10 cellular contexts compared by ENCODE assay signal in the genomic region with DNA sequence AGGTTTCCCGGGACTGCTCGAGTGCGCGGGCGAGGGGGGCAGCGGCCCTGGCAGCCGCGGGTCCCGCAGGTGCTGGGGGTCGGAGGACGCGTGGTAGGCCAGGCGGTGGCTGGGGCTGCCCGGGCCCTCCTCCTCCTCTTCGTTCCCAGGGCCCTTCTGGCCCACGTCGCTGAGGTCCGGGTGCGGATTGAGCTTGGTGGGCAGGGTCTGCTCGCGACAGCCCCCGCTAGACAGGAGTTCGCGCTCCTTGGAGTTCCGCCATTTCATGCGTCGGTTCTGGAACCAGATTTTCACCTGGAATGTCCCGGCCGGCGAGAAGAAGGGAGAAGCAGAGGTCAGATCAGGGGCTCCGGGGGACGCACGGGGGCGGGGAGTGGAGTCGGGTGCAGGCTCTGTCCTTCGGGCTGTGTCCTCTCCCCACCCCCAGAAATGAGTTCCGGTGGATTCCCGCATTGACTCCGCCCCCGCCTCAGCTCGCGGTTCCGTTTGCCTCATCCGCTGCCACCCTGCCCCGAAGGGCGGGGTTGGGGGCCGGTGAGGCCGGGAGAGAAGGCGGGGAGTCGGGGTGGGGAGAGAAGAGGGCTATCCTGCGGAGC. TPM values are rescaled to one million over a fixed set of nuclear protein-coding genes. Genes with fewer than 3 reads are reported as not detected.
DNase-seq lines count a peak whose midpoint lies in the region; ATAC-seq and TF ChIP-seq lines count a peak whose summit lies in the region.
"Had no signal": no experiment of that assay in that cellular context is flagged by ENCODE, and none has a peak within 500 bp of the region (broad histone marks: within the 10 kb centered on the region; RNA-seq: fewer than 3 reads in every experiment).

No MANE protein-coding gene starts in this region.

- H3K9me3 ChIP-seq in heart left ventricle (no peaks in the 10 kb centered on the region), sigmoid colon (no peaks in the 10 kb centered on the region)

- no peaks in the 10 kb centered on the region for H3K36me3 ChIP-seq in heart left ventricle
- no peaks in the 10 kb centered on the region for H3K36me3 ChIP-seq in urinary bladder (ENCODE audit: insufficient read depth)
- H3K36me3 ChIP-seq in sigmoid colon = no peaks in the 10 kb centered on the region

- CTCF ChIA-PET in activated naive CD4-positive, alpha-beta T cell treated with anti-CD3 and anti-CD28 coated beads for 36 hours (lab: Charles Lee) = interaction anchor here (1.2 kb wide), 1 partner anchor 25 kb away, joined by 3 read pairs; no protein-coding TSS in a partner anchor

- H3K27ac Mint-ChIP-seq in activated naive CD4-positive, alpha-beta T cell treated with anti-CD3 and anti-CD28 coated beads for 36 hours = no peak overlapping the region
- peak overlapping the region in 2 of 6 donors; percentile 9 to 80 for H3K27ac Mint-ChIP-seq in naive B cell

- H3K27me3 ChIP-seq in heart left ventricle (peaks cover 44 to 97% (median 81%) of the 10 kb centered on the region in 9 donors), sigmoid colon (peaks cover 55 to 81% (median 59%) of the 10 kb centered on the region in 3 donors)

- ATAC-seq in heart left ventricle (peak in 1 of 4 donors; percentile 21), Right ventricle myocardium inferior (no peak), naive B cell (ENCODE audit: low read depth in 2 of 2) (peak; percentile 16 to 44), HG03520 (IDR thresholded peaks at IDR 0.05; ENCODE audit: unreplicated experiment) (no peak)

- H3K4me1 ChIP-seq in heart left ventricle (peaks cover 0 to 21% (median 13%) of the 10 kb centered on the region in 12 donors), urinary bladder (ENCODE audit: insufficient read depth) (no peaks in the 10 kb centered on the region), sigmoid colon (peaks cover 0 to 15% (median 14%) of the 10 kb centered on the region in 4 donors)

- peaks cover 29% of the 10 kb centered on the region for H3K4me1 Mint-ChIP-seq in activated naive CD4-positive, alpha-beta T cell treated with anti-CD3 and anti-CD28 coated beads for 36 hours (ENCODE audit: low read depth)
- peaks cover 16 to 20% (median 19%) of the 10 kb centered on the region in 3 donors for H3K4me1 Mint-ChIP-seq in naive B cell

- H3K9me3 Mint-ChIP-seq in activated naive CD4-positive, alpha-beta T cell treated with anti-CD3 and anti-CD28 coated beads for 36 hours = no peaks in the 10 kb centered on the region
- H3K9me3 Mint-ChIP-seq in naive B cell = peaks cover 4 to 49% (median 22%) of the 10 kb centered on the region in 7 donors

- intact Hi-C loops in heart left ventricle (cut with DNase I) = no loop called here
- intact Hi-C loops in Right ventricle myocardium inferior (cut with DNase I) = no loop called here
- intact Hi-C loops in activated naive CD4-positive, alpha-beta T cell treated with anti-CD3 and anti-CD28 coated beads for 36 hours (cut with micrococcal nuclease) = loop anchor here (1.0 to 10.0 kb wide), 6 partner anchors 24 to 916 kb away; partner anchors contain the start of genes E2F8, NAV2, NELL1 and PRMT3
- intact Hi-C loops in sigmoid colon (cut with DNase I) = no loop called here

- H3K27me3 Mint-ChIP-seq in activated naive CD4-positive, alpha-beta T cell treated with anti-CD3 and anti-CD28 coated beads for 36 hours (ENCODE audit: low read depth) = peaks cover 54% of the 10 kb centered on the region
- peaks cover 62 to 75% (median 68%) of the 10 kb centered on the region in 3 donors for H3K27me3 Mint-ChIP-seq in naive B cell

- TF ChIP-seq POLR2A in heart left ventricle (IDR thresholded peaks at IDR 0.05) = no peak
- no peak for TF ChIP-seq POLR2A in sigmoid colon (IDR thresholded peaks at IDR 0.05)

- TF ChIP-seq CTCF in heart left ventricle (IDR thresholded peaks at IDR 0.05) = no peak
- TF ChIP-seq CTCF in sigmoid colon (IDR thresholded peaks at IDR 0.05) = no peak

- H3K27ac ChIP-seq in heart left ventricle (no peak overlapping the region), urinary bladder (ENCODE audit: low read depth) (no peak overlapping the region), sigmoid colon (no peak overlapping the region)
- H3K27ac ChIP-seq: C4-2B had no signal

- H3K4me3 ChIP-seq in heart left ventricle (peak overlapping the region in 9 of 12 donors; percentile 9 to 41 (median 15)), urinary bladder (ENCODE audit: low read depth, low read length) (peak overlapping the region; percentile 16), sigmoid colon (no peak overlapping the region)

- 2 to 7% (median 3%) methylated on average over 12 to 51 of the region's 51 CpGs for WGBS in heart left ventricle, 4 donors
- 1% methylated on average over 51 of the region's 51 CpGs for WGBS in urinary bladder
- 3 to 4% methylated on average over 51 of the region's 51 CpGs for WGBS in sigmoid colon, 2 donors

- no peaks in the 10 kb centered on the region for H3K36me3 Mint-ChIP-seq in activated naive CD4-positive, alpha-beta T cell treated with anti-CD3 and anti-CD28 coated beads for 36 hours (ENCODE audit: low read depth)
- H3K36me3 Mint-ChIP-seq in naive B cell = peaks cover 6 to 30% of the 10 kb centered on the region in 2 donors

- H3K4me3 Mint-ChIP-seq in activated naive CD4-positive, alpha-beta T cell treated with anti-CD3 and anti-CD28 coated beads for 36 hours = peak overlapping the region; percentile 70
- peak overlapping the region; percentile 69 to 88 (median 76) for H3K4me3 Mint-ChIP-seq in naive B cell

- DNase-seq in heart left ventricle = no peak
- DNase-seq in Right ventricle myocardium inferior (ENCODE audit: missing footprints) = no peak
- DNase-seq in activated naive CD4-positive, alpha-beta T cell treated with anti-CD3 and anti-CD28 coated beads for 36 hours = peak; percentile 76
- DNase-seq in naive B cell = no peak
- no peak for DNase-seq in sigmoid colon
- no peak for DNase-seq in midbrain (lab: John Stamatoyannopoulos, UW)
- DNase-seq: KBM-7 had no signal

- no peak for TF ChIP-seq EP300 in sigmoid colon (IDR thresholded peaks at IDR 0.05)

RNA-seq across cellular contexts. Expression of gene DBX1, which starts 3.9 kb away (rescaled TPM):
- total RNA-seq in heart left ventricle (not detected), Right ventricle myocardium inferior (not detected), urinary bladder (not detected), sigmoid colon (not detected)
- polyA plus RNA-seq in heart left ventricle (not detected), naive B cell (ENCODE audit: low read depth in 6 of 6) (not detected), urinary bladder (not detected), sigmoid colon (not detected)
- not detected for total RNA-seq in activated naive CD4-positive, alpha-beta T cell treated with anti-CD3 and anti-CD28 coated beads for 36 hours

Comparison
In these comparisons a context has a peak if more than half of its experiments do, and no peak if none do; other contexts are left out.
1. ATAC-seq: peak in naive B cell (2 of 2); none in Right ventricle myocardium inferior (single experiment) and HG03520 (single experiment).
2. H3K4me3 ChIP-seq: peak in heart left ventricle (9 of 12) and urinary bladder (single experiment); none in sigmoid colon (0 of 4).